8 cellular contexts compared by ENCODE assay signal in the genomic region with DNA sequence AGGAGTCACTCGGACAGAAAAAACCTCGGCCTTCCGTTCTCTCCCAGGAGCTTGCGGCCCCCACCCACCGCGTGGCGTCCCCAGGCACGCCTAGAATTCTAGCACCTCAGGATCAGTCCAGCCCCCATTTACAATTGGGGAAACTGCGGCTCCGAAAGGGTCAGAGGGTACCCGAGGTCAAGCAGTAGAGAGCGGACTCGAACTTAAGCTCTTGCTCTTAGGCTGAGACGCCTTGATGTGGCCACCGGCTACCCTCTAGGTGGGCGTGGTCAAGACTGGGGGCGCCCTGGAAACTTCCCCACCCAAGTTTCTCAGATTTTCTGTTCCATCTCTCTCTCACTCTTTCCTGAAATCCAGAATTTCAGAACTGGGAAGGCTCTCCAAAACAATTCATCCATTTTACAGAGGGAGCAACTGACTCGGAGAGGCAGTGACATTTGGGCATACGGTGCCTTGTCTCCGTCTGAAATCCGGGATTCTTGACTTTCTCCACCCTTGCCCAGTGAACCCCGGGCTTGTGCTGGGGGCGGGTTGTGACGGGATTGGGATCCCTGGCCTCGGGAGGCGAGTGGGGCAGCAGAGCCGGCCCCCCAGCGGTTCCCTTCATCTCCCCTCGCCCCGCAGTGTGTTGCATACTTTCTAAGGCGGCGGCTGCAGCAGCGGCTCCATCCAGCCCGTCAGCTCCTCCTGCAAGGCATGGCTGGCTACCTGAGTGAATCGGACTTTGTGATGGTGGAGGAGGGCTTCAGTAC. TPM values are rescaled to one million over a fixed set of nuclear protein-coding genes. Genes with fewer than 3 reads are reported as not detected.
A peak's percentile ranks its signal among the peaks of the same experiment; 100 is the strongest.
DNase-seq lines count a peak whose midpoint lies in the region; ATAC-seq and TF ChIP-seq lines count a peak whose summit lies in the region.

No MANE protein-coding gene starts in this region.

- H3K27ac ChIP-seq in body of pancreas (no peak overlapping the region), right lobe of liver (no peak overlapping the region), temporal lobe (ENCODE audit: low read depth, low read length) (peak overlapping the region; percentile 84)

- DNase-seq in NCI-H748 (lab: John Stamatoyannopoulos, UW; ENCODE audit: unreplicated experiment) (peak; percentile 11), NCI-H748 treated with DMSO at 0.1 percent for 48 hours (lab: John Stamatoyannopoulos, UW) (no peak), body of pancreas (peak in 1 of 4 donors; percentile 22), right lobe of liver (no peak), foreskin melanocyte (no peak)

- H3K4me1 ChIP-seq in body of pancreas (peaks cover 19% of the 10 kb centered on the region), right lobe of liver (peaks cover 0 to 17% (median 2%) of the 10 kb centered on the region in 4 donors)

- no peak for ATAC-seq in body of pancreas
- no peak for ATAC-seq in right lobe of liver
- no peak for ATAC-seq in HG03025 (IDR thresholded peaks at IDR 0.05; ENCODE audit: low FRiP score, unreplicated experiment)
- no peak for ATAC-seq in HG03045 (IDR thresholded peaks at IDR 0.05; ENCODE audit: unreplicated experiment)

- intact Hi-C loops in body of pancreas (cut with DNase I) (no loop called here), right lobe of liver (cut with DNase I) (no loop called here)

- H3K4me3 ChIP-seq in body of pancreas (peak overlapping the region; percentile 41 to 61), right lobe of liver (peak overlapping the region; percentile 49 to 72 (median 67))

- H3K9me3 ChIP-seq in body of pancreas, result no peaks in the 10 kb centered on the region
- no peaks in the 10 kb centered on the region for H3K9me3 ChIP-seq in right lobe of liver

- H3K36me3 ChIP-seq in body of pancreas (replicated peaks in 1 of 2; ENCODE audit: insufficient read depth in 1 of 2, low read depth in 2 of 2) (no peaks in the 10 kb centered on the region), right lobe of liver (no peaks in the 10 kb centered on the region)

- H3K27me3 ChIP-seq in body of pancreas (no peaks in the 10 kb centered on the region), right lobe of liver (no peaks in the 10 kb centered on the region)

- TF ChIP-seq CTCF in body of pancreas (IDR thresholded peaks at IDR 0.05) (no peak), right lobe of liver (IDR thresholded peaks at IDR 0.05) (no peak)

- TF ChIP-seq POLR2A in body of pancreas (IDR thresholded peaks at IDR 0.05) (no peak), right lobe of liver (IDR thresholded peaks at IDR 0.05) (no peak)

- WGBS in body of pancreas, 2 donors, result 14 to 31% methylated on average over 12 to 35 of the region's 35 CpGs
- WGBS in right lobe of liver (ENCODE audit: insufficient coverage, low coverage, low lambda C conversion rate, missing lambda C conversion rate), result 15% methylated on average over 12 of the region's 35 CpGs

RNA-seq across cellular contexts. Expression of a gene that starts 0.8 kb away (rescaled TPM):
- total RNA-seq in body of pancreas (1 to 10 TPM; 1.0 to 1.6 TPM), right lobe of liver (1 to 10 TPM in 2 of 6 experiments, under 1 TPM in 4; 0.62 to 1.2 (median 0.85) TPM), temporal lobe (17.7 TPM)

RNA-seq across cellular contexts. Expression of a gene that starts 45.0 kb away (rescaled TPM):
- 100 to 1,000 TPM in 1 of 2 donors, 10 to 100 TPM in 1; 76.8 to 533 TPM for total RNA-seq in body of pancreas
- 100 to 1,000 TPM; 119 to 301 (median 130) TPM for total RNA-seq in right lobe of liver
- 27.8 TPM for total RNA-seq in temporal lobe
